In genomic region chr9:137802521-137803243, GRCh38 we compare ENCODE assay signal across 29 cellular contexts.
"Had no signal": no experiment of that assay in that cellular context is flagged by ENCODE, and none has a peak within 500 bp of the region (broad histone marks: within the 10 kb centered on the region; RNA-seq: fewer than 3 reads in every experiment).

No MANE protein-coding gene starts in this region.

- H3K9me3 ChIP-seq: colonic mucosa, left lung, pancreas, testis, upper lobe of left lung had no signal

- H3K27ac Mint-ChIP-seq: WTC11 had no signal

- H3K27me3 Mint-ChIP-seq: brain; effector memory CD8-positive, alpha-beta T cell; naive thymus-derived CD8-positive, alpha-beta T cell had no signal

- H3K9me3 Mint-ChIP-seq: activated naive CD4-positive, alpha-beta T cell treated with anti-CD3 and anti-CD28 coated beads, Interleukin-2, amount 50 U/mL, for 72 hours; brain; effector memory CD8-positive, alpha-beta T cell; immature natural killer cell; naive thymus-derived CD8-positive, alpha-beta T cell had no signal

- H3K4me1 Mint-ChIP-seq: brain, WTC11 had no signal

- ATAC-seq: activated naive CD4-positive, alpha-beta T cell treated with anti-CD3 and anti-CD28 coated beads, Interleukin-2, amount 50 U/mL, for 72 hours; effector memory CD8-positive, alpha-beta T cell; left lung; naive thymus-derived CD8-positive, alpha-beta T cell; pancreas; sciatic nerve; WTC11 had no signal

- FAIRE-seq: endothelial cell of umbilical vein, pancreas, small intestine had no signal

- DNase-seq: activated CD4-positive, alpha-beta T cell treated with anti-CD3 and anti-CD28 coated beads, Interleukin-2, amount 50 U/mL, for 4 hours; activated CD8-positive, alpha-beta memory T cell treated with anti-CD3 and anti-CD28 coated beads for 24 hours; activated CD8-positive, alpha-beta memory T cell treated with anti-CD3 and anti-CD28 coated beads, Interleukin-2, amount 50 U/mL, for 4 hours; activated gamma-delta T cell; aorta; central memory CD4-positive, alpha-beta T cell; colonic mucosa; dorsolateral prefrontal cortex; effector memory CD8-positive, alpha-beta T cell; foreskin melanocyte; immature natural killer cell; kidney glomerular epithelial cell; left lung; naive thymus-derived CD8-positive, alpha-beta T cell; small intestine; stimulated activated CD4-positive, alpha-beta T cell treated with anti-CD3 and anti-CD28 coated beads, Interleukin-2, amount 100 ng/mL, for 24 hours; stimulated activated naive CD4-positive, alpha-beta T cell; T-helper 1 cell; T-helper 9 cell; testis had no signal

- H3K27ac ChIP-seq: colonic mucosa, dorsolateral prefrontal cortex, hepatocyte, left lung, pancreas, testis, upper lobe of left lung had no signal

- H3K4me3 ChIP-seq: colonic mucosa, dorsolateral prefrontal cortex, hepatocyte, left lung, lung, pancreas, testis, upper lobe of left lung had no signal

- H3K4me3 Mint-ChIP-seq: brain; effector memory CD8-positive, alpha-beta T cell; immature natural killer cell; naive thymus-derived CD8-positive, alpha-beta T cell; WTC11 had no signal

- H3K4me1 ChIP-seq: colonic mucosa, left lung, testis, upper lobe of left lung had no signal
